ENCODE assay signal across 8 cellular contexts in genomic region chr4:1727117-1728031, GRCh38. TPM values are rescaled to one million over a fixed set of nuclear protein-coding genes. Genes with fewer than 3 reads are reported as not detected.
DNase-seq lines count a peak whose midpoint lies in the region; ATAC-seq and TF ChIP-seq lines count a peak whose summit lies in the region.

No MANE protein-coding gene starts in this region.

- TF ChIP-seq CTCF in HFF-Myc (IDR thresholded peaks at IDR 0.05; ENCODE audit: low read depth, low read length, missing control alignments), result no peak
- TF ChIP-seq CTCF in foreskin fibroblast (IDR thresholded peaks at IDR 0.05; ENCODE audit: low read depth, low read length), result no peak

- peak; percentile 65 for DNase-seq in HFF-Myc (ENCODE audit: extremely low read depth, low read depth)
- peak in 1 of 3 donors; percentile 6 for DNase-seq in T-helper 17 cell
- DNase-seq in foreskin fibroblast, result peak; percentile 51 to 71
- DNase-seq in DMS153 treated with DMSO at 0.1 percent for 48 hours (lab: John Stamatoyannopoulos, UW; ENCODE audit: unreplicated experiment), result no peak
- DNase-seq in COLO668 (lab: John Stamatoyannopoulos, UW; ENCODE audit: unreplicated experiment), result no peak
- no peak for DNase-seq in natural killer cell treated with Interleukin-12 subunit alpha and Interleukin-12 subunit beta and Interleukin-15 and Interleukin-18, amount 100 ng/mL, for 72 hours (ENCODE audit: low spot score)

- no peaks in the 10 kb centered on the region for H3K9me3 Mint-ChIP-seq in natural killer cell treated with Interleukin-12 subunit alpha and Interleukin-12 subunit beta and Interleukin-15 and Interleukin-18, amount 100 ng/mL, for 72 hours

- no peaks in the 10 kb centered on the region for H3K27me3 Mint-ChIP-seq in T-helper 17 cell
- no peaks in the 10 kb centered on the region for H3K27me3 Mint-ChIP-seq in natural killer cell treated with Interleukin-12 subunit alpha and Interleukin-12 subunit beta and Interleukin-15 and Interleukin-18, amount 100 ng/mL, for 72 hours

- H3K9me3 ChIP-seq in T-helper 17 cell (ENCODE audit: control insufficient read depth, low read length, poor library complexity, severe bottlenecking), result no peaks in the 10 kb centered on the region

- H3K36me3 Mint-ChIP-seq in T-helper 17 cell (ENCODE audit: low read depth), result peaks cover 4% of the 10 kb centered on the region
- peaks cover 5% of the 10 kb centered on the region for H3K36me3 Mint-ChIP-seq in natural killer cell treated with Interleukin-12 subunit alpha and Interleukin-12 subunit beta and Interleukin-15 and Interleukin-18, amount 100 ng/mL, for 72 hours

- H3K27ac ChIP-seq in skin epidermis, result peak overlapping the region in 20 of 21 experiments; percentile 25 to 87 (median 65)

- H3K27ac Mint-ChIP-seq in T-helper 17 cell, result peak overlapping the region; percentile 92
- H3K27ac Mint-ChIP-seq in natural killer cell treated with Interleukin-12 subunit alpha and Interleukin-12 subunit beta and Interleukin-15 and Interleukin-18, amount 100 ng/mL, for 72 hours, result no peak overlapping the region

- H3K4me3 Mint-ChIP-seq in T-helper 17 cell, result peak overlapping the region; percentile 43
- H3K4me3 Mint-ChIP-seq in natural killer cell treated with Interleukin-12 subunit alpha and Interleukin-12 subunit beta and Interleukin-15 and Interleukin-18, amount 100 ng/mL, for 72 hours, result no peak overlapping the region

- peaks cover 46% of the 10 kb centered on the region for H3K4me1 Mint-ChIP-seq in T-helper 17 cell
- H3K4me1 Mint-ChIP-seq in natural killer cell treated with Interleukin-12 subunit alpha and Interleukin-12 subunit beta and Interleukin-15 and Interleukin-18, amount 100 ng/mL, for 72 hours (ENCODE audit: low read depth in 2 of 2), result peaks cover 29 to 30% of the 10 kb centered on the region in 2 donors

- H3K4me3 ChIP-seq in HFF-Myc (replicated peaks; ENCODE audit: low read depth, low read length) (no peak overlapping the region), foreskin fibroblast (ENCODE audit: low read depth in 1 of 2, low read length in 2 of 2) (no peak overlapping the region), skin epidermis (peak overlapping the region in 1 of 7 experiments; percentile 10)

- no peak for ATAC-seq in T-helper 17 cell
- ATAC-seq in HG03432 (IDR thresholded peaks at IDR 0.05; ENCODE audit: unreplicated experiment), result no peak
- no peak for ATAC-seq in natural killer cell treated with Interleukin-12 subunit alpha and Interleukin-12 subunit beta and Interleukin-15 and Interleukin-18, amount 100 ng/mL, for 72 hours

RNA-seq across cellular contexts. Expression of gene TACC3, which starts 6.1 kb away (rescaled TPM):
- 10 to 100 TPM; 73.4 to 91.8 TPM for total RNA-seq in T-helper 17 cell
- 100 to 1,000 TPM in 1 of 2 donors, 10 to 100 TPM in 1; 97.2 to 212 TPM for total RNA-seq in natural killer cell treated with Interleukin-12 subunit alpha and Interleukin-12 subunit beta and Interleukin-15 and Interleukin-18, amount 100 ng/mL, for 72 hours

RNA-seq across cellular contexts. Expression of gene TMEM129, which starts 6.3 kb away (rescaled TPM):
- 10 to 100 TPM; 18.4 to 18.5 TPM for total RNA-seq in T-helper 17 cell
- 10 to 100 TPM; 19.6 to 21.2 TPM for total RNA-seq in natural killer cell treated with Interleukin-12 subunit alpha and Interleukin-12 subunit beta and Interleukin-15 and Interleukin-18, amount 100 ng/mL, for 72 hours

RNA-seq across cellular contexts. Expression of gene SLBP, which starts 15.3 kb away (rescaled TPM):
- 10 to 100 TPM; 24.9 to 36.0 TPM for total RNA-seq in T-helper 17 cell
- 100 to 1,000 TPM in 1 of 2 donors, 10 to 100 TPM in 1; 83.0 to 129 TPM for total RNA-seq in natural killer cell treated with Interleukin-12 subunit alpha and Interleukin-12 subunit beta and Interleukin-15 and Interleukin-18, amount 100 ng/mL, for 72 hours

RNA-seq across cellular contexts. Expression of gene FAM53A, which starts 43.3 kb away (rescaled TPM):
- 1 to 10 TPM; 2.4 to 3.1 TPM for total RNA-seq in T-helper 17 cell
- total RNA-seq in natural killer cell treated with Interleukin-12 subunit alpha and Interleukin-12 subunit beta and Interleukin-15 and Interleukin-18, amount 100 ng/mL, for 72 hours, result 1 to 10 TPM in 1 of 2 donors, under 1 TPM in 1; 0.78 to 6.2 TPM

Comparison
In these comparisons a context has a peak if more than half of its experiments do, and no peak if none do; other contexts are left out.
1. DNase-seq: peak in HFF-Myc (single experiment) and foreskin fibroblast (2 of 2); none in DMS153 treated with DMSO at 0.1 percent for 48 hours (single experiment), COLO668 (single experiment) and natural killer cell treated with Interleukin-12 subunit alpha and Interleukin-12 subunit beta and Interleukin-15 and Interleukin-18, amount 100 ng/mL, for 72 hours (single experiment).